In the genomic region with DNA sequence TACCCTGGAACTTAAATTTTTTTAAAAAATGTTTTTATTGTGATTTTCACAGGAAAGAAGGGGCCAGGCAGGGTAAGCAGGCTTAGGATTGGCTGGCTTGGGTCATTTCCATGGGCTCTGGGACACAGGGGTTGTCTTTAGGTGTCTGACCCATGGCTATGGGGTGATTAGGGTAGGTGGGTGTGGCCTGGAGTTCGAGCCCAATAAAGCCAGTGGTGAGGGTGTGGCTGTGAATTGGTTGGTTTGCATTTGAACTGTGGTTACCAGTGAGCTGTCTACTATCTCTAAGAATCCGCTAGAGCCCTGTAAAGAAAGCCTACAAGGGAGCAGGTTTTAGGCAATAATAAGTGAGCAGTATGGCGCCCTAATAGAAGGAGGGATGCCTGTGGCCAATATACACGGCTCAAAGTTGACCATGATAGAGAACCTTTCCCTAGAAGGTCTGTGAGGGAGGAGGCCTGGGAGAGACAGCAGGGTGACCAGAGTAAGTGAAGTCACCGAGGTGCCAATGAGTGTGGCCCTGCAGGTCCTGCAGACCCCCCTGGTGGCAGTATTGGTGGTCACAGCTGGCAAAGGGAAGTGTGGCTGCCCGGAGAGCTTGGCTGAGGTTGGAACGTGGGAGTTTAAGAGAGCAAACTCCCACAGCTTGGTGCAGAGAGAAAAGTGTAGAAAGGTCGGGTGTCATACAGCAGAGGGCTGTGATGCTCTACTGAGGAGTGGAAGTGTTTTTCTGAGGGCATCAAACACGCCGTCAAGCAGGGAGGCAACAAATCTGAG, we compare ENCODE assay signal across 18 cellular contexts.
"Had no signal": no experiment of that assay in that cellular context is flagged by ENCODE, and none has a peak within 500 bp of the region (broad histone marks: within the 10 kb centered on the region; RNA-seq: fewer than 3 reads in every experiment).

No MANE protein-coding gene starts in this region.

- H3K9me3 ChIP-seq: body of pancreas, gastrocnemius medialis, heart right ventricle, neutrophil, transverse colon had no signal

- H3K36me3 ChIP-seq: gastrocnemius medialis, heart right ventricle, neutrophil, transverse colon had no signal

- H3K27me3 ChIP-seq: body of pancreas, gastrocnemius medialis, heart right ventricle, neutrophil, transverse colon had no signal

- FAIRE-seq: keratinocyte, TTC549 had no signal

- H3K27ac ChIP-seq: body of pancreas, epithelial cell of prostate, gastrocnemius medialis, heart right ventricle, neutrophil, transverse colon had no signal

- H3K4me1 ChIP-seq: body of pancreas, gastrocnemius medialis, transverse colon had no signal

- H3K4me3 ChIP-seq: body of pancreas, gastrocnemius medialis, heart right ventricle, transverse colon had no signal

- DNase-seq: amniotic stem cell; body of pancreas; central memory CD4-positive, alpha-beta T cell; cortex of kidney; effector memory CD4-positive, alpha-beta T cell; gastrocnemius medialis; heart right ventricle; left ventricle myocardium superior; right cardiac atrium; stimulated activated CD4-positive, alpha-beta T cell treated with anti-CD3 and anti-CD28 coated beads, Interleukin-2, amount 100 ng/mL, for 24 hours; stimulated activated naive B cell treated with anti-CD40 and anti-IgM and Interleukin-4, amounts not matched to agents 10 μg/mL and 1 μg/mL and 100 μg/mL, for 72 hours; substantia nigra; transverse colon had no signal

- ATAC-seq: activated naive CD4-positive, alpha-beta T cell treated with anti-CD3 and anti-CD28 coated beads, Interleukin-2, amount 50 U/mL, for 72 hours; body of pancreas; gastrocnemius medialis; heart right ventricle; left ventricle myocardium superior; right cardiac atrium; stimulated activated naive B cell treated with anti-CD40 and anti-IgM and Interleukin-4, amounts not matched to agents 10 μg/mL and 1 μg/mL and 100 μg/mL, for 72 hours had no signal
